In the genomic region with DNA sequence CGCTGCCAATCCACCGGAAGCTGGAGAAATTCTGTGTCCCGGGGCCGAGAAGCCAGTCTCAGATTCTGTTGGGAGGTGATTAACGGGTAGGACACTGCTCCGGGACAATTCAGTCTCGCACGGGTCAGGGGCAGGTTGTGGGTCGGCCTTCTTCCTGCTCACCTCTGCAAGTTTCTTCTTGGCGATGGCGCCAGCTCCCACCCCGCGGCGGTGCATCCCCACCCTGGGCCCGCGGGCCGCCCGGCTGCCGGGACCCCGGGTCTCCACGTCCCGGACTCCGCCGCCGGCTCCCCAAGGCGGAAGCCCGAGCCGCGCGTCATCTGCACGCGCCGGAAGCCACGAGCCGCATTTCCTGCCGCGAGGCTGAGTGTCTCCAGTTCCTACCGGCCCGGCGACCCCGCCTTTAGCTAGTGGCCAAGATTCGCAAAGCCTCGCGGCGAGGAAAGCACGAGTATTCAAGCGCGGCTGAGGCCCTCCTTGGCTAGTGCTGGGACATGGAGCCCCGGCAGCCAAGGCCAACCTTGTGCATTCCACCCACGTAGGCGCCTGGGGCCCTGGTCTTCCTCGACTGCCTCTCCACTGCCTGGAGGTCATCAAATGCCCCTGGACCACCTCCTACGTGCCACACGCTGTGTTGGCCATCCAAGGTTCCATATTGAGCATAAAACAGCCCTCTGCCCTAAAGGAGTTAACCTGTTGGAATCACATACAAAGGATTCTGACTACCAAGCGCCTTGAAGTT, we compare ENCODE assay signal across 8 cellular contexts. TPM values are rescaled to one million over a fixed set of nuclear protein-coding genes. Genes with fewer than 3 reads are reported as not detected.
DNase-seq lines count a peak whose midpoint lies in the region; ATAC-seq and TF ChIP-seq lines count a peak whose summit lies in the region.

A gene with protein sequence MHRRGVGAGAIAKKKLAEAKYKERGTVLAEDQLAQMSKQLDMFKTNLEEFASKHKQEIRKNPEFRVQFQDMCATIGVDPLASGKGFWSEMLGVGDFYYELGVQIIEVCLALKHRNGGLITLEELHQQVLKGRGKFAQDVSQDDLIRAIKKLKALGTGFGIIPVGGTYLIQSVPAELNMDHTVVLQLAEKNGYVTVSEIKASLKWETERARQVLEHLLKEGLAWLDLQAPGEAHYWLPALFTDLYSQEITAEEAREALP (minus strand): TSS at position 324 of the 742 bp plus-strand sequence. CDS start 108 bp downstream, at position 216.

- no peaks in the 10 kb centered on the region for H3K9me3 ChIP-seq in duodenal mucosa (ENCODE audit: control insufficient read depth in 1 of 2, low read length in 2 of 2)

- DNase-seq in CD14-positive monocyte (ENCODE audit: low spot score) (peak; percentile 89), HK-2 (ENCODE audit: unreplicated experiment) (peak; percentile 95), NCI-H82 treated with DMSO at 0.1 percent for 48 hours (lab: John Stamatoyannopoulos, UW; ENCODE audit: unreplicated experiment) (peak; percentile 73), lower leg skin (ENCODE audit: low spot score in 2 of 2) (peak; percentile 88 to 98)
- DNase-seq in activated CD4-positive, alpha-beta memory T cell treated with anti-CD3 and anti-CD28 coated beads, Interleukin-2, amount 10 ng/mL, durations not matched to agents 7 days and 5 days = peak; percentile 95
- peak; percentile 90 to 91 for DNase-seq in stimulated activated CD4-positive, alpha-beta T cell treated with anti-CD3 and anti-CD28 coated beads, Interleukin-4, amount 100 ng/mL, for 4 hours

- H3K27ac Mint-ChIP-seq in CD14-positive monocyte = peak within 1 kb of the TSS; percentile 88 to 99 (median 94)
- H3K27ac Mint-ChIP-seq in activated CD4-positive, alpha-beta memory T cell treated with anti-CD3 and anti-CD28 coated beads, Interleukin-2, amount 10 ng/mL, durations not matched to agents 7 days and 5 days = peak within 1 kb of the TSS; percentile 95

- no peak for TF ChIP-seq POLR2A in lower leg skin (IDR thresholded peaks at IDR 0.05)

- H3K9me3 Mint-ChIP-seq in CD14-positive monocyte = peaks cover 3 to 16% (median 5%) of the 10 kb centered on the region in 7 donors
- H3K9me3 Mint-ChIP-seq in activated CD4-positive, alpha-beta memory T cell treated with anti-CD3 and anti-CD28 coated beads, Interleukin-2, amount 10 ng/mL, durations not matched to agents 7 days and 5 days = no peaks in the 10 kb centered on the region

- CTCF ChIA-PET in activated CD4-positive, alpha-beta memory T cell treated with anti-CD3 and anti-CD28 coated beads, Interleukin-2, amount 10 ng/mL, durations not matched to agents 7 days and 5 days (lab: Charles Lee) = interaction anchor here (0.8 to 1.6 kb wide), 7 partner anchors 10 to 280 kb away, joined by 3 to 6 read pairs (median 3); a partner anchor contains a TSS

- peak; percentile 89 for ATAC-seq in GM19438 (IDR thresholded peaks at IDR 0.05; ENCODE audit: low read depth, unreplicated experiment)

- H3K9ac ChIP-seq in duodenal mucosa (ENCODE audit: low read depth in 1 of 2, low read length in 2 of 2) = peak within 1 kb of the TSS; percentile 84 to 91

- 3 to 4% methylated on average over 27 to 45 of the region's 55 CpGs for WGBS in lower leg skin, 2 donors

- H3K36me3 ChIP-seq in duodenal mucosa (ENCODE audit: control insufficient read depth in 1 of 2, insufficient read depth in 2 of 2, low read length in 2 of 2) = peaks cover 3 to 16% of the 10 kb centered on the region in 2 donors

- H3K27me3 ChIP-seq in duodenal mucosa (ENCODE audit: control insufficient read depth in 1 of 2, insufficient read depth in 2 of 2, low read length in 2 of 2) = no peaks in the 10 kb centered on the region

- H3K4me3 ChIP-seq in duodenal mucosa (ENCODE audit: low read depth in 1 of 2, low read length in 2 of 2) (peak within 1 kb of the TSS; percentile 97), lower leg skin (ENCODE audit: low read depth, poor library complexity, severe bottlenecking) (peak within 1 kb of the TSS; percentile 78)

- peak within 1 kb of the TSS; percentile 90 for H3K27ac ChIP-seq in duodenal mucosa (ENCODE audit: low read depth, low read length)

- H3K4me1 Mint-ChIP-seq in CD14-positive monocyte = peaks cover 21% of the 10 kb centered on the region
- H3K4me1 Mint-ChIP-seq in activated CD4-positive, alpha-beta memory T cell treated with anti-CD3 and anti-CD28 coated beads, Interleukin-2, amount 10 ng/mL, durations not matched to agents 7 days and 5 days = peaks cover 23% of the 10 kb centered on the region

- H3K4me1 ChIP-seq in duodenal mucosa (ENCODE audit: control insufficient read depth in 1 of 2, insufficient read depth in 2 of 2, low read length in 2 of 2) = peaks cover 6% of the 10 kb centered on the region in 2 donors

- peaks cover 20 to 26% of the 10 kb centered on the region in 2 donors for H3K36me3 Mint-ChIP-seq in CD14-positive monocyte
- peaks cover 15% of the 10 kb centered on the region for H3K36me3 Mint-ChIP-seq in activated CD4-positive, alpha-beta memory T cell treated with anti-CD3 and anti-CD28 coated beads, Interleukin-2, amount 10 ng/mL, durations not matched to agents 7 days and 5 days (ENCODE audit: low read depth)

- TF ChIP-seq CTCF in CD14-positive monocyte (IDR thresholded peaks at IDR 0.05) = no peak
- TF ChIP-seq CTCF in lower leg skin (IDR thresholded peaks at IDR 0.05) = no peak

- H3K4me3 Mint-ChIP-seq in CD14-positive monocyte = peak within 1 kb of the TSS; percentile 97 to 99
- H3K4me3 Mint-ChIP-seq in activated CD4-positive, alpha-beta memory T cell treated with anti-CD3 and anti-CD28 coated beads, Interleukin-2, amount 10 ng/mL, durations not matched to agents 7 days and 5 days = peak within 1 kb of the TSS; percentile 97

- peaks cover 11 to 25% (median 12%) of the 10 kb centered on the region in 3 donors for H3K27me3 Mint-ChIP-seq in CD14-positive monocyte (ENCODE audit: low read depth in 3 of 3)
- H3K27me3 Mint-ChIP-seq in activated CD4-positive, alpha-beta memory T cell treated with anti-CD3 and anti-CD28 coated beads, Interleukin-2, amount 10 ng/mL, durations not matched to agents 7 days and 5 days = peaks cover 2% of the 10 kb centered on the region

- intact Hi-C loops in CD14-positive monocyte (cut with micrococcal nuclease) (loop anchor here in 1 of 2 donors (1.0 kb wide), 1 partner anchor 52 kb away; a partner anchor contains a TSS), lower leg skin (cut with DNase I; ENCODE audit: low total_unique reads) (no loop called here)

- POLR2A ChIA-PET in activated CD4-positive, alpha-beta memory T cell treated with anti-CD3 and anti-CD28 coated beads, Interleukin-2, amount 10 ng/mL, durations not matched to agents 7 days and 5 days (lab: Charles Lee) = interaction anchor here (0.7 to 2.8 kb wide), 25 partner anchors 8 to 764 kb away, joined by 3 to 57 read pairs (median 4); a partner anchor contains a TSS

RNA-seq across cellular contexts. Expression of the gene that starts here (rescaled TPM):
- 100 to 1,000 TPM; 145 to 162 TPM for polyA plus RNA-seq in CD14-positive monocyte
- total RNA-seq in activated CD4-positive, alpha-beta memory T cell treated with anti-CD3 and anti-CD28 coated beads, Interleukin-2, amount 10 ng/mL, durations not matched to agents 7 days and 5 days = 10 to 100 TPM; 94.9 to 97.9 TPM
- total RNA-seq in lower leg skin = 10 to 100 TPM; 45.5 to 88.7 (median 80.3) TPM

Comparison
In these comparisons a context has a peak if more than half of its experiments do, and no peak if none do; other contexts are left out.
1. Peak in every context shown above with its lines: DNase-seq, ATAC-seq, H3K4me3 ChIP-seq and H3K27ac ChIP-seq.